In the genomic region with DNA sequence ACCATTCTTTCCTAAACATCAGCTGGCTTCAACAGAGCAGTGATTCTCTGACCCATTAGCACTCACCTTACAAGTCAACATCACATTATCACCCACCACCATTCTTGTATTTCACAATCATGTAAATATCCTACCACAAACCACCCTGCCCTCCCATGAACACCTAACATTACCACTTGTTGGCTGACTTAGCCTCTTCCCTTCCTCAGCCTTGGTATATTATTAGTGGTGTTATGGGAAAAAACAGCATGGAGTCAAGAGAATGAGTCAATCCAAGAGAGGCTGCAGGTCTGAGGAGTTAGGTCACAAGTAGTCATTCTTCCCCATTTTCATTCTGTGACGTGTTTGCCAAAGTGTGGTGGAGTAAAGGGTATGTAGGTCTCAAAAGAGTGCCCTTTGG, we compare ENCODE assay signal across 33 cellular contexts. TPM values are rescaled to one million over a fixed set of nuclear protein-coding genes. Genes with fewer than 3 reads are reported as not detected.
DNase-seq lines count a peak whose midpoint lies in the region; ATAC-seq, FAIRE-seq and TF ChIP-seq lines count a peak whose summit lies in the region.
"Had no signal": no experiment of that assay in that cellular context is flagged by ENCODE, and none has a peak within 500 bp of the region (broad histone marks: within the 10 kb centered on the region; RNA-seq: fewer than 3 reads in every experiment).

No MANE protein-coding gene starts in this region.

- no peak overlapping the region for H3K4me3 ChIP-seq in smooth muscle cell
- H3K4me3 ChIP-seq: breast epithelium, heart right ventricle, MG63, suprapubic skin had no signal

- H3K9ac ChIP-seq in smooth muscle cell (ENCODE audit: low read depth): no peak overlapping the region

- peaks cover 6% of the 10 kb centered on the region for H3K9me3 Mint-ChIP-seq in activated CD4-positive, alpha-beta T cell treated with anti-CD3 and anti-CD28 coated beads for 36 hours (ENCODE audit: low read depth)
- H3K9me3 Mint-ChIP-seq in natural killer cell: no peaks in the 10 kb centered on the region
- H3K9me3 Mint-ChIP-seq: activated T-cell treated with anti-CD3 and anti-CD28 coated beads, Interleukin-2, amount 50 U/mL, for 4 hours had no signal

- no peaks in the 10 kb centered on the region for H3K4me1 ChIP-seq in smooth muscle cell (ENCODE audit: low read depth)

- intact Hi-C loops in activated CD4-positive, alpha-beta T cell treated with anti-CD3 and anti-CD28 coated beads for 36 hours (cut with DNase I, micrococcal nuclease): no loop called here
- intact Hi-C loops in natural killer cell (cut with micrococcal nuclease): no loop called here

- no peak for FAIRE-seq in D721Med (lab: Jason Lieb, UNC)
- FAIRE-seq: frontal cortex, H1, HTR-8/SVneo, keratinocyte had no signal

- POLR2A ChIA-PET in activated CD4-positive, alpha-beta T cell treated with anti-CD3 and anti-CD28 coated beads for 36 hours (lab: Charles Lee): no interaction called here

- no peaks in the 10 kb centered on the region for H3K27me3 Mint-ChIP-seq in activated CD4-positive, alpha-beta T cell treated with anti-CD3 and anti-CD28 coated beads for 36 hours
- no peaks in the 10 kb centered on the region for H3K27me3 Mint-ChIP-seq in natural killer cell (ENCODE audit: low read depth in 2 of 2)
- H3K27me3 Mint-ChIP-seq: naive B cell had no signal

- CTCF ChIA-PET in activated CD4-positive, alpha-beta T cell treated with anti-CD3 and anti-CD28 coated beads for 36 hours (lab: Charles Lee): no interaction called here

- H3K36me3 Mint-ChIP-seq in activated CD4-positive, alpha-beta T cell treated with anti-CD3 and anti-CD28 coated beads for 36 hours (ENCODE audit: low read depth): peaks cover 25% of the 10 kb centered on the region
- peaks cover 11% of the 10 kb centered on the region for H3K36me3 Mint-ChIP-seq in natural killer cell

- 90% methylated on average over 1 of the region's 1 CpG for WGBS in smooth muscle cell (ENCODE audit: low lambda C conversion rate)

- H3K27ac Mint-ChIP-seq in activated CD4-positive, alpha-beta T cell treated with anti-CD3 and anti-CD28 coated beads for 36 hours: no peak overlapping the region
- H3K27ac Mint-ChIP-seq in natural killer cell: peak overlapping the region; percentile 1 to 2
- H3K27ac Mint-ChIP-seq: CD14-positive monocyte, mesothelial cell of epicardium had no signal

- no peak for TF ChIP-seq CTCF in natural killer cell (IDR thresholded peaks at IDR 0.05)
- TF ChIP-seq CTCF in smooth muscle cell (IDR thresholded peaks at IDR 0.05; ENCODE audit: borderline replicate concordance, insufficient read depth, poor library complexity, severe bottlenecking): no peak
- TF ChIP-seq CTCF in D721Med (IDR thresholded peaks at IDR 0.05; ENCODE audit: insufficient read depth, missing control alignments): no peak

- DNase-seq in activated CD4-positive, alpha-beta T cell treated with anti-CD3 and anti-CD28 coated beads for 36 hours: peak; percentile 24
- DNase-seq in activated CD4-positive, alpha-beta T cell treated with anti-CD3 and anti-CD28 coated beads, Interleukin-2, amount 50 U/mL, for 48 hours: no peak
- peak; percentile 7 for DNase-seq in CD1c-positive myeloid dendritic cell (ENCODE audit: extremely low spot score)
- DNase-seq in MV-4-11 (lab: John Stamatoyannopoulos, UW): peak; percentile 7
- DNase-seq in natural killer cell: no peak
- DNase-seq in smooth muscle cell (lab: John Stamatoyannopoulos, UW; ENCODE audit: unreplicated experiment): no peak
- no peak for DNase-seq in ureter (ENCODE audit: low spot score)
- DNase-seq in D721Med (ENCODE audit: insufficient read length, low spot score): no peak
- DNase-seq: activated CD4-positive, CD25-positive, alpha-beta regulatory T cell treated with anti-CD3 and anti-CD28 coated beads, Interleukin-2, amount 50 U/mL, for 72 hours; activated naive CD4-positive, alpha-beta T cell treated with Interleukin-2 at 50 U/mL for 16 hours; activated T-cell treated with anti-CD3 and anti-CD28 coated beads, Interleukin-2, amount 50 U/mL, for 4 hours; heart right ventricle; KBM-7; left ventricle myocardium superior; MG63; naive B cell; NCI-H1436; NCI-H2081; NCI-H526; Right ventricle myocardium superior; stimulated activated CD4-positive, alpha-beta T cell treated with anti-CD3 and anti-CD28 coated beads, Interleukin-12 subunit alpha, Interleukin-12 subunit beta, amount 100 ng/mL, for 4 hours; stimulated activated CD4-positive, alpha-beta T cell treated with anti-CD3 and anti-CD28 coated beads, Interleukin-4, amount 100 ng/mL, for 24 hours had no signal

- no peaks in the 10 kb centered on the region for H3K27me3 ChIP-seq in smooth muscle cell (ENCODE audit: low read depth)
- H3K27me3 ChIP-seq: breast epithelium, heart right ventricle, MG63, suprapubic skin had no signal

- no peak overlapping the region for H2AFZ ChIP-seq in smooth muscle cell (ENCODE audit: low read depth)

- peaks cover 41% of the 10 kb centered on the region for H3K4me1 Mint-ChIP-seq in activated CD4-positive, alpha-beta T cell treated with anti-CD3 and anti-CD28 coated beads for 36 hours
- H3K4me1 Mint-ChIP-seq in natural killer cell: peaks cover 10 to 25% of the 10 kb centered on the region in 2 donors

- peaks cover 2% of the 10 kb centered on the region for H3F3A ChIP-seq in smooth muscle cell (ENCODE audit: low read depth)

- no peaks in the 10 kb centered on the region for H3K9me3 ChIP-seq in smooth muscle cell (replicated peaks; ENCODE audit: low read depth)
- H3K9me3 ChIP-seq: breast epithelium, heart right ventricle, MG63, suprapubic skin had no signal

- no peaks in the 10 kb centered on the region for H4K20me1 ChIP-seq in smooth muscle cell (ENCODE audit: low read depth)

- H3K79me2 ChIP-seq in smooth muscle cell (ENCODE audit: low read depth): no peaks in the 10 kb centered on the region

- H3K4me3 Mint-ChIP-seq in activated CD4-positive, alpha-beta T cell treated with anti-CD3 and anti-CD28 coated beads for 36 hours: no peak overlapping the region
- H3K4me3 Mint-ChIP-seq in natural killer cell: no peak overlapping the region
- H3K4me3 Mint-ChIP-seq: activated T-cell treated with anti-CD3 and anti-CD28 coated beads, Interleukin-2, amount 50 U/mL, for 4 hours; CD14-positive monocyte; mesothelial cell of epicardium; naive B cell had no signal

- peak; percentile 21 for ATAC-seq in activated CD4-positive, alpha-beta T cell treated with anti-CD3 and anti-CD28 coated beads for 36 hours
- ATAC-seq in natural killer cell: no peak
- ATAC-seq: activated T-cell treated with anti-CD3 and anti-CD28 coated beads, Interleukin-2, amount 50 U/mL, for 4 hours; heart right ventricle; left ventricle myocardium superior; sciatic nerve had no signal

- no peak overlapping the region for H3K27ac ChIP-seq in smooth muscle cell (ENCODE audit: low read depth)
- H3K27ac ChIP-seq: heart right ventricle, suprapubic skin had no signal

- H3K4me2 ChIP-seq in smooth muscle cell: no peak overlapping the region

- no peaks in the 10 kb centered on the region for H3K36me3 ChIP-seq in smooth muscle cell (ENCODE audit: low read depth)
- H3K36me3 ChIP-seq: breast epithelium, MG63, suprapubic skin had no signal

RNA-seq across cellular contexts. Expression of gene MGP, which starts 22.3 kb away (rescaled TPM):
- not detected for total RNA-seq in activated CD4-positive, alpha-beta T cell treated with anti-CD3 and anti-CD28 coated beads for 36 hours
- total RNA-seq in natural killer cell (1 to 10 TPM in 1 of 3 donors, under 1 TPM in 1, not detected in 1; 0.89 to 1.1 TPM), smooth muscle cell (173 and 176 TPM in 2 replicates), ureter (500 TPM)
- 626 and 815 TPM in 2 replicates for polyA plus RNA-seq in smooth muscle cell
- total RNA-seq: H1; T-helper 2 cell treated with Interferon-gamma antibody and Interleukin-4, amounts not matched to agents 100 ng/mL and 5 ng/mL, for 36 hours had no signal
- polyA plus RNA-seq: CD14-positive monocyte, H1 had no signal

RNA-seq across cellular contexts. Expression of gene ERP27, which starts 30.4 kb away (rescaled TPM):
- total RNA-seq in activated CD4-positive, alpha-beta T cell treated with anti-CD3 and anti-CD28 coated beads for 36 hours: 1 to 10 TPM; 1.7 to 2.0 TPM
- total RNA-seq in natural killer cell (10 to 100 TPM in 2 of 3 donors, 1 to 10 TPM in 1; 9.8 to 15.2 (median 12.3) TPM), smooth muscle cell (3.9 and 7.8 TPM in 2 replicates), ureter (122 TPM)
- polyA plus RNA-seq in smooth muscle cell: 2.7 and 12.3 TPM in 2 replicates
- total RNA-seq: A172, frontal cortex, H1 had no signal
- polyA plus RNA-seq: H1 had no signal

RNA-seq across cellular contexts. Expression of gene ARHGDIB, which starts 53.4 kb away (rescaled TPM):
- 100 to 1,000 TPM; 596 to 912 TPM for total RNA-seq in activated CD4-positive, alpha-beta T cell treated with anti-CD3 and anti-CD28 coated beads for 36 hours
- total RNA-seq in natural killer cell (100 to 1,000 TPM; 838 to 962 (median 929) TPM), smooth muscle cell (31.5 and 36.4 TPM in 2 replicates), ureter (264 TPM)
- polyA plus RNA-seq in smooth muscle cell: 35.8 and 39.2 TPM in 2 replicates

Comparison
In these comparisons a context has a peak if more than half of its experiments do, and no peak if none do; other contexts are left out.
1. DNase-seq: peak in activated CD4-positive, alpha-beta T cell treated with anti-CD3 and anti-CD28 coated beads for 36 hours (single experiment), CD1c-positive myeloid dendritic cell (single experiment) and MV-4-11 (single experiment); none in activated CD4-positive, alpha-beta T cell treated with anti-CD3 and anti-CD28 coated beads, Interleukin-2, amount 50 U/mL, for 48 hours (0 of 2), natural killer cell (single experiment), smooth muscle cell (single experiment), ureter (single experiment) and D721Med (single experiment).
2. RNA of gene MGP, which starts 22.3 kb away (total RNA-seq): 500 TPM in ureter (single experiment) and 173 to 176 TPM in smooth muscle cell; 0.89 to 1.1 TPM in natural killer cell and not detected in activated CD4-positive, alpha-beta T cell treated with anti-CD3 and anti-CD28 coated beads for 36 hours; every median in the first group is over 10 times any median in the second.